1 cellular context compared by ENCODE assay signal in genomic region chr22:45818130-45819085, GRCh38.
TF ChIP-seq lines count a peak whose summit lies in the region.

No MANE protein-coding gene starts in this region.

TF ChIP-seq in liver, 16 proteins besides CTCF, POLR2A, EP300 and RAD21 (continued from another document):
- TF ChIP-seq, protein P1, sequence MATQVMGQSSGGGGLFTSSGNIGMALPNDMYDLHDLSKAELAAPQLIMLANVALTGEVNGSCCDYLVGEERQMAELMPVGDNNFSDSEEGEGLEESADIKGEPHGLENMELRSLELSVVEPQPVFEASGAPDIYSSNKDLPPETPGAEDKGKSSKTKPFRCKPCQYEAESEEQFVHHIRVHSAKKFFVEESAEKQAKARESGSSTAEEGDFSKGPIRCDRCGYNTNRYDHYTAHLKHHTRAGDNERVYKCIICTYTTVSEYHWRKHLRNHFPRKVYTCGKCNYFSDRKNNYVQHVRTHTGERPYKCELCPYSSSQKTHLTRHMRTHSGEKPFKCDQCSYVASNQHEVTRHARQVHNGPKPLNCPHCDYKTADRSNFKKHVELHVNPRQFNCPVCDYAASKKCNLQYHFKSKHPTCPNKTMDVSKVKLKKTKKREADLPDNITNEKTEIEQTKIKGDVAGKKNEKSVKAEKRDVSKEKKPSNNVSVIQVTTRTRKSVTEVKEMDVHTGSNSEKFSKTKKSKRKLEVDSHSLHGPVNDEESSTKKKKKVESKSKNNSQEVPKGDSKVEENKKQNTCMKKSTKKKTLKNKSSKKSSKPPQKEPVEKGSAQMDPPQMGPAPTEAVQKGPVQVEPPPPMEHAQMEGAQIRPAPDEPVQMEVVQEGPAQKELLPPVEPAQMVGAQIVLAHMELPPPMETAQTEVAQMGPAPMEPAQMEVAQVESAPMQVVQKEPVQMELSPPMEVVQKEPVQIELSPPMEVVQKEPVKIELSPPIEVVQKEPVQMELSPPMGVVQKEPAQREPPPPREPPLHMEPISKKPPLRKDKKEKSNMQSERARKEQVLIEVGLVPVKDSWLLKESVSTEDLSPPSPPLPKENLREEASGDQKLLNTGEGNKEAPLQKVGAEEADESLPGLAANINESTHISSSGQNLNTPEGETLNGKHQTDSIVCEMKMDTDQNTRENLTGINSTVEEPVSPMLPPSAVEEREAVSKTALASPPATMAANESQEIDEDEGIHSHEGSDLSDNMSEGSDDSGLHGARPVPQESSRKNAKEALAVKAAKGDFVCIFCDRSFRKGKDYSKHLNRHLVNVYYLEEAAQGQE (IDR thresholded peaks at IDR 0.05) = no peak
- TF ChIP-seq EGR1 (IDR thresholded peaks at IDR 0.05; ENCODE audit: low read depth in 2 of 2) (peak in 1 of 2 donors; percentile 61), TAF1 (conservative IDR thresholded peaks at IDR 0.05) (no peak), FOXA2 (IDR thresholded peaks at IDR 0.05) (peak; percentile 50)
